Comparison of ENCODE assay signal across 14 cellular contexts in the genomic region with DNA sequence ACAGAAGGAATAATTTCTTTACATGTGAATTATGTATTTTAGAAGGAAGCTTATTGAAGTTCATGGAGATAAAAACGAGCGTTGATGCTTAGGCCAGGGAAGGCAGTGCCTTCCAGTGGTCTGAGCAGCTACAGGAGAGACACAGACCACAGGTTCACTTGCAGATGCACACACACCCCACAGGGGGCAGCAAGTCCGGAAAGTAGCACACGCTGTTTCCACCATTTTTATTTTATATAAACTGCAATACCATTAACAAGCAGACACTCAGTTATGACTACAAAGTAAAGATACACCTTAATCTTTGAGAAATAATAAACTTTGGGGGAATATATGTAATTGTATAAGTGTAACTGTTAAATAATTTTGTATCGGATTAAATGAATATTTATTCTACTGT. TPM values are rescaled to one million over a fixed set of nuclear protein-coding genes. Genes with fewer than 3 reads are reported as not detected.
DNase-seq lines count a peak whose midpoint lies in the region; ATAC-seq, FAIRE-seq and TF ChIP-seq lines count a peak whose summit lies in the region.
"Had no signal": no experiment of that assay in that cellular context is flagged by ENCODE, and none has a peak within 500 bp of the region (broad histone marks: within the 10 kb centered on the region; RNA-seq: fewer than 3 reads in every experiment).

No MANE protein-coding gene starts in this region.

- H3K36me3 ChIP-seq in GM23338 (ENCODE audit: insufficient read depth), result no peaks in the 10 kb centered on the region
- no peaks in the 10 kb centered on the region for H3K36me3 ChIP-seq in effector memory CD4-positive, alpha-beta T cell (ENCODE audit: control insufficient read depth, insufficient read depth, low read length)
- H3K36me3 ChIP-seq: tibial artery had no signal

- 55% methylated on average over 5 of the region's 5 CpGs for WGBS in A549 (ENCODE audit: missing lambda C conversion rate)

- 0 out of 5 replicates have a peak, but pooled peaks of 1 of the 2 experiments have one; percentile 14 for TF ChIP-seq RAD21 in A549 (conservative IDR thresholded peaks at IDR 0.05 in 1 of 2, IDR thresholded peaks at IDR 0.05 in 1 of 2)

- H3K4me3 Mint-ChIP-seq in GM23338, result no peak overlapping the region
- no peak overlapping the region for H3K4me3 Mint-ChIP-seq in activated naive CD4-positive, alpha-beta T cell treated with anti-CD3 and anti-CD28 coated beads for 36 hours
- H3K4me3 Mint-ChIP-seq: brain had no signal

- H3K36me3 Mint-ChIP-seq in GM23338 (ENCODE audit: low read depth), result no peaks in the 10 kb centered on the region
- no peaks in the 10 kb centered on the region for H3K36me3 Mint-ChIP-seq in activated naive CD4-positive, alpha-beta T cell treated with anti-CD3 and anti-CD28 coated beads for 36 hours (ENCODE audit: low read depth)
- H3K36me3 Mint-ChIP-seq: brain had no signal

- H3K79me2 ChIP-seq in GM23338 (replicated peaks; ENCODE audit: insufficient read depth), result no peaks in the 10 kb centered on the region

- POLR2A ChIA-PET in A549 (lab: Yijun Ruan, JAX), result no interaction called here

- ATAC-seq in A549, result peak; percentile 50 to 78; a peak in 4 of 6 replicates
- peak; percentile 67 for ATAC-seq in GM23338
- ATAC-seq in GM21576 (IDR thresholded peaks at IDR 0.05; ENCODE audit: unreplicated experiment), result no peak

- peak; percentile 37 to 42 for DNase-seq in A549 (ENCODE audit: low read depth in 1 of 2, low spot score in 1 of 2)
- DNase-seq in GM23338 (ENCODE audit: low spot score), result peak; percentile 45
- DNase-seq in SW480 (ENCODE audit: low spot score), result peak; percentile 9
- peak; percentile 3 for DNase-seq in iris pigment epithelial cell (ENCODE audit: low read depth)
- DNase-seq in effector memory CD4-positive, alpha-beta T cell, result no peak
- no peak for DNase-seq in NCI-H1048 (lab: John Stamatoyannopoulos, UW)
- no peak for DNase-seq in activated naive CD4-positive, alpha-beta T cell treated with anti-CD3 and anti-CD28 coated beads for 36 hours
- DNase-seq: MM.1S, SHP77 treated with DMSO at 0.1 percent for 48 hours, tibial artery had no signal

- H3K9me2 ChIP-seq in GM23338 (ENCODE audit: insufficient read depth), result no peaks in the 10 kb centered on the region

- no peak overlapping the region for H3K27ac ChIP-seq in A549
- no peak overlapping the region for H3K27ac ChIP-seq in GM23338 (ENCODE audit: low read depth)
- no peak overlapping the region for H3K27ac ChIP-seq in effector memory CD4-positive, alpha-beta T cell (ENCODE audit: insufficient read depth, low read length, poor library complexity, severe bottlenecking)
- H3K27ac ChIP-seq: tibial artery had no signal

- no peaks in the 10 kb centered on the region for H3K9me3 ChIP-seq in A549
- H3K9me3 ChIP-seq in effector memory CD4-positive, alpha-beta T cell (ENCODE audit: control insufficient read depth, low read length), result no peaks in the 10 kb centered on the region
- H3K9me3 ChIP-seq: Caco-2, tibial artery had no signal

- no peaks in the 10 kb centered on the region; the same call in 2 of the 3 replicates for H3K9me3 Mint-ChIP-seq in GM23338
- no peaks in the 10 kb centered on the region for H3K9me3 Mint-ChIP-seq in activated naive CD4-positive, alpha-beta T cell treated with anti-CD3 and anti-CD28 coated beads for 36 hours
- H3K9me3 Mint-ChIP-seq: brain had no signal

- H3K4me2 ChIP-seq in A549 (no peak overlapping the region), GM23338 (no peak overlapping the region)

- TF ChIP-seq CTCF in A549 (IDR thresholded peaks at IDR 0.05) (no peak; the same call in 2 of the 3 replicates), GM23338 (conservative IDR thresholded peaks at IDR 0.05; ENCODE audit: low read depth in 2 of 2) (peak; percentile 63 to 73)

- no peak for TF ChIP-seq POLR2A in A549 (IDR thresholded peaks at IDR 0.05; ENCODE audit: low read length)

- intact Hi-C loops in activated naive CD4-positive, alpha-beta T cell treated with anti-CD3 and anti-CD28 coated beads for 36 hours (cut with micrococcal nuclease), result no loop called here

- no peaks in the 10 kb centered on the region for H3K27me3 ChIP-seq in GM23338 (ENCODE audit: insufficient read depth)
- peaks cover 3% of the 10 kb centered on the region for H3K27me3 ChIP-seq in effector memory CD4-positive, alpha-beta T cell (replicated peaks; ENCODE audit: control insufficient read depth, insufficient read depth, low read length, poor library complexity, severe bottlenecking)

- CTCF ChIA-PET in A549 (lab: Yijun Ruan, JAX), result interaction anchor here (0.8 to 1.4 kb wide), 2 partner anchors 10 to 57 kb away, joined by 3 to 5 read pairs; no protein-coding TSS in a partner anchor
- CTCF ChIA-PET in activated naive CD4-positive, alpha-beta T cell treated with anti-CD3 and anti-CD28 coated beads for 36 hours (lab: Charles Lee), result no interaction called here

- H3K27me3 Mint-ChIP-seq in GM23338 (ENCODE audit: insufficient read depth, low read depth, poor library complexity), result peaks cover 6% of the 10 kb centered on the region
- peaks cover 21% of the 10 kb centered on the region for H3K27me3 Mint-ChIP-seq in activated naive CD4-positive, alpha-beta T cell treated with anti-CD3 and anti-CD28 coated beads for 36 hours (ENCODE audit: low read depth)
- H3K27me3 Mint-ChIP-seq: brain had no signal

- H3K4me3 ChIP-seq in A549, result no peak overlapping the region
- H3K4me3 ChIP-seq in GM23338, result no peak overlapping the region
- H3K4me3 ChIP-seq in effector memory CD4-positive, alpha-beta T cell (ENCODE audit: insufficient read depth, low read depth, low read length, poor library complexity, severe bottlenecking), result no peak overlapping the region
- H3K4me3 ChIP-seq: tibial artery had no signal

- FAIRE-seq in A549 (lab: Jason Lieb, UNC), result no peak

- H4K20me1 ChIP-seq in GM23338 (replicated peaks; ENCODE audit: insufficient read depth), result no peaks in the 10 kb centered on the region

- H3K27ac Mint-ChIP-seq in GM23338, result no peak overlapping the region
- H3K27ac Mint-ChIP-seq in activated naive CD4-positive, alpha-beta T cell treated with anti-CD3 and anti-CD28 coated beads for 36 hours, result no peak overlapping the region
- H3K27ac Mint-ChIP-seq: brain had no signal

- no peaks in the 10 kb centered on the region for H3F3A ChIP-seq in GM23338 (replicated peaks; ENCODE audit: low read depth)

- H3K4me1 Mint-ChIP-seq in GM23338, result peaks cover 22% of the 10 kb centered on the region
- no peaks in the 10 kb centered on the region for H3K4me1 Mint-ChIP-seq in activated naive CD4-positive, alpha-beta T cell treated with anti-CD3 and anti-CD28 coated beads for 36 hours (ENCODE audit: low read depth)

- H2AFZ ChIP-seq in GM23338, result no peak overlapping the region

- H3K4me1 ChIP-seq in A549 (no peaks in the 10 kb centered on the region), GM23338 (ENCODE audit: insufficient read depth) (peaks cover 7% of the 10 kb centered on the region; the same call in 1 of the 2 replicates)
- H3K4me1 ChIP-seq in effector memory CD4-positive, alpha-beta T cell (ENCODE audit: control insufficient read depth, insufficient read depth, low read length, poor library complexity, severe bottlenecking), result no peaks in the 10 kb centered on the region
- H3K4me1 ChIP-seq: tibial artery had no signal

- no peak for TF ChIP-seq EP300 in A549 (IDR thresholded peaks at IDR 0.05)

TF ChIP-seq in A549, 52 proteins besides CTCF, POLR2A, EP300 and RAD21 (continues in another document):
- no peak for TF ChIP-seq KDM1A (IDR thresholded peaks at IDR 0.05; ENCODE audit: low read depth)
- no peak for TF ChIP-seq NR3C1 (IDR thresholded peaks at IDR 0.05)
- TF ChIP-seq SREBF2 (IDR thresholded peaks at IDR 0.05), result no peak
- TF ChIP-seq SMC3 (IDR thresholded peaks at IDR 0.05), result no peak
- no peak for TF ChIP-seq MYC (IDR thresholded peaks at IDR 0.05; ENCODE audit: borderline replicate concordance, low read length)
- no peak for TF ChIP-seq NPAS2 (CRISPR knock-in tag; IDR thresholded peaks at IDR 0.05; ENCODE audit: borderline replicate concordance)
- TF ChIP-seq CEBPB (IDR thresholded peaks at IDR 0.05), result no peak
- TF ChIP-seq RARB (CRISPR knock-in tag; IDR thresholded peaks at IDR 0.05), result no peak
- no peak for TF ChIP-seq CHD2 (IDR thresholded peaks at IDR 0.05; ENCODE audit: low read length, partially characterized antibody)
- no peak for TF ChIP-seq JUNB (IDR thresholded peaks at IDR 0.05)

TF ChIP-seq in GM23338, 12 proteins besides CTCF, POLR2A, EP300 and RAD21:
- no peak for TF ChIP-seq ZNF331 (CRISPR knock-in tag; IDR thresholded peaks at IDR 0.05; ENCODE audit: low read depth)

RNA-seq across cellular contexts. Expression of gene DACT2, which starts 13.5 kb away (rescaled TPM):
- polyA plus RNA-seq in A549 (2011; rRNA removed), result 0.63 and 0.97 TPM in 2 replicates
- polyA plus RNA-seq in A549 (2012; cell fraction: cytosol; rRNA removed), result 0.46 and 0.87 TPM in 2 replicates
- 1.3 and 1.8 TPM in 2 replicates for polyA plus RNA-seq in A549 (2012; cell fraction: nucleus; rRNA removed)
- 0.85 to 1.5 TPM (median 1.5 TPM) in 3 replicates for polyA plus RNA-seq in A549 (2017; fragmentation: RNase III; extraction: RNeasy Plus Mini Kit Qiagen cat#74134 plus additional on column Dnase treatment)
- polyA minus RNA-seq in A549 (2011; rRNA and poly(A)+ RNA removed), result 0.78 and 1.3 TPM in 2 replicates
- total RNA-seq in GM23338 (2014; rRNA removed; shearing (Covaris generic)), result 7.3 and 10.6 TPM in 2 replicates
- 1.5 and 1.8 TPM in 2 replicates for polyA plus RNA-seq in GM23338 (2016; fragmentation: Nextera tagmentation; extraction: Ambion mirVana)
- total RNA-seq in activated naive CD4-positive, alpha-beta T cell treated with anti-CD3 and anti-CD28 coated beads for 36 hours, result not detected
- total RNA-seq: activated CD8-positive, alpha-beta memory T cell treated with anti-CD3 and anti-CD28 coated beads for 36 hours had no signal

Comparison
In these comparisons a context has a peak if more than half of its experiments do, and no peak if none do; other contexts are left out.
1. DNase-seq: peak in A549 (2 of 2), GM23338 (single experiment), SW480 (single experiment) and iris pigment epithelial cell (single experiment); none in effector memory CD4-positive, alpha-beta T cell (0 of 3), NCI-H1048 (single experiment) and activated naive CD4-positive, alpha-beta T cell treated with anti-CD3 and anti-CD28 coated beads for 36 hours (single experiment).